Comparison of ENCODE assay signal across 9 cellular contexts in the genomic region with DNA sequence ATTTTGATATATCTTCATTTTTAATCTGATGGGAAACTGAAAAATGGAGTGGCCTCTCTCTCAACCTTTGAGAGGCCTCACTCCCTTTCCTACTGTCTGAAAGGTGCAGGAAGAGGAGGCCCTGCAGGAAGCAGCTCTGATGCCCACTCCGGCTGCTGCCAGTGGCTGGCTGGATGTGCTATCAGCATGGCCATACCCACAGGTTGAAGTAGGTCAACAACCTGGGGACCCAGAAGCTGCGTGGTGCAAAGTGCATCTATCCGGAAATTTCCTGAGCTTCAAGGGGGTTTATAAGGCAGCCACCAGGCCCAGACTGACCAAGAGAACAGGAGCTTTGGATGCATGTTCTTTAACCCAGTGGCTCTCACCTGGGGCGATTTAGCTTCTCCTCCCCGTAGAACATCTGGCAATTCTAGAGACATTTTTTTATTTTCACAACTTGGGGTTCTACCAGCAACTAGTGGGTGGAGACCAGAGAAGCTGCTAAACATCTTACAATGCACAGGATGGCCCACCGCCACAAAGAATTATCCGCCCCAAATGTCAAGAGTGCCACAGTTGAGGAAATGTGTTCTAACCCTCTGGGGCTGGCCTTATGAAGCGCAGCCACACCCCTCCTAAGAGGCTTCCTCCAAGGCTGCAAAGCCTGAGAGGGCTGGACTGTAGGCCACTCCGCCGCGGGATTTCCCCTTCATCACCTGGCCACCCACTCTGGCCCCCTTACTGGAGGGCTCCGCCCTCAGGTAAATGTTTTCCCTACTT. TPM values are rescaled to one million over a fixed set of nuclear protein-coding genes. Genes with fewer than 3 reads are reported as not detected.
DNase-seq lines count a peak whose midpoint lies in the region; ATAC-seq and FAIRE-seq lines count a peak whose summit lies in the region.
"Had no signal": no experiment of that assay in that cellular context is flagged by ENCODE, and none has a peak within 500 bp of the region (broad histone marks: within the 10 kb centered on the region; RNA-seq: fewer than 3 reads in every experiment).

No MANE protein-coding gene starts in this region.

- H3K36me3 Mint-ChIP-seq in memory B cell, result no peaks in the 10 kb centered on the region

- peaks cover 27% of the 10 kb centered on the region for H3K4me1 Mint-ChIP-seq in memory B cell

- intact Hi-C loops in sciatic nerve (cut with DNase I), result no loop called here

- H3K4me3 Mint-ChIP-seq in memory B cell, result peak overlapping the region; percentile 90

- no peaks in the 10 kb centered on the region for H3K27me3 Mint-ChIP-seq in memory B cell

- H3K27ac Mint-ChIP-seq in memory B cell, result peak overlapping the region; percentile 88

- DNase-seq in GM18507 (ENCODE audit: extremely low spot score, insufficient read length, low read depth), result no peak
- peak in 1 of 2 donors; percentile 29 for DNase-seq in memory B cell (ENCODE audit: low spot score in 2 of 2)
- no peak for DNase-seq in sciatic nerve (ENCODE audit: low spot score)
- DNase-seq in urothelium cell line (ENCODE audit: low spot score), result no peak
- DNase-seq in SHP77 treated with DMSO at 0.1 percent for 48 hours (lab: John Stamatoyannopoulos, UW), result no peak
- DNase-seq in NCI-H526 treated with DMSO at 0.1 percent for 48 hours (lab: John Stamatoyannopoulos, UW), result no peak
- DNase-seq: NCI-H510A treated with DMSO at 0.1 percent for 48 hours had no signal

- ATAC-seq in GM21528 (IDR thresholded peaks at IDR 0.05; ENCODE audit: low FRiP score, unreplicated experiment) (peak; percentile 32), HG03439 (IDR thresholded peaks at IDR 0.05; ENCODE audit: unreplicated experiment) (peak; percentile 28), memory B cell (ENCODE audit: low read depth) (peak; percentile 42), sciatic nerve (no peak)

- H3K9me3 Mint-ChIP-seq in memory B cell, result peaks cover 6% of the 10 kb centered on the region

- FAIRE-seq in GM18507 (lab: Jason Lieb, UNC) (peak; percentile 95), urothelium cell line (lab: Jason Lieb, UNC) (no peak)

RNA-seq across cellular contexts. Expression of a gene that starts 8.2 kb away (rescaled TPM):
- 1.7 TPM for total RNA-seq in sciatic nerve
